Comparison of ENCODE assay signal across 17 cellular contexts in the genomic region with DNA sequence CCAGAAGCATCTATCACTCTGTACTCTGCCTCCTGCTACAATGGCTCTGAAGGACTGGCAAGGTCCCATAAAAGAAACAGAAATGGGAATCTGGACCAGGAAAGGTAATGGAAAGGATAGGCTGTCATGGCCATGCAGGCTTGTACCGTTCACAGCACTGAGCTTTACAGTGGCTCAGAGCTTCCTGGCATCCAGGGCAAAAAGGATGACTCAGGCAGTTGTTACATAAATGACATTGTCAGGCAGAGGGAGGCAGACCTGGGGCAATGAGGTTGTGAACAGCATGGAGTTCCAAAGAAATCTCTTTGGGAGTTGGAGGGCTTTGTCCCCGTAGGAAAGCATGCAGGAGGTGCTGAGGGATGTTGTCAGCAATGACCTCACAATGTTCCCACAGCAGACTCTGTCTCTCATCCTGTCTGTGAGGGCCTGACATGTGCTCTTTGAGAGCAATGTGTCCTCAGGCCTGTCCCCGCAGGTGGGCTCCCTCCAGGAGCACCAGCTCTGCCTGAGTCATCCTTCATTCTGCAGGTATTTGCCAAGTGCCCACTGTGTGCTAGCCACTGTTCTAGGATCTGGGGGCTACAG. TPM values are rescaled to one million over a fixed set of nuclear protein-coding genes. Genes with fewer than 3 reads are reported as not detected.
DNase-seq lines count a peak whose midpoint lies in the region; FAIRE-seq and TF ChIP-seq lines count a peak whose summit lies in the region.
"Had no signal": no experiment of that assay in that cellular context is flagged by ENCODE, and none has a peak within 500 bp of the region (broad histone marks: within the 10 kb centered on the region; RNA-seq: fewer than 3 reads in every experiment).

No MANE protein-coding gene starts in this region.

- H2AFZ ChIP-seq in endothelial cell of umbilical vein (ENCODE audit: low read depth, low read length), result no peak overlapping the region

- peaks cover 31% of the 10 kb centered on the region for H3K36me3 Mint-ChIP-seq in activated CD4-positive, alpha-beta memory T cell treated with anti-CD3 and anti-CD28 coated beads for 36 hours
- H3K36me3 Mint-ChIP-seq in activated CD4-positive, alpha-beta memory T cell treated with anti-CD3 and anti-CD28 coated beads, Interleukin-2, amount 10 ng/mL, durations not matched to agents 7 days and 5 days (ENCODE audit: low read depth), result peaks cover 57% of the 10 kb centered on the region
- peaks cover 16% of the 10 kb centered on the region for H3K36me3 Mint-ChIP-seq in progenitor cell of endocrine pancreas (ENCODE audit: insufficient read depth)

- POLR2A ChIA-PET in activated CD4-positive, alpha-beta memory T cell treated with anti-CD3 and anti-CD28 coated beads for 36 hours (lab: Charles Lee), result no interaction called here
- POLR2A ChIA-PET in activated CD4-positive, alpha-beta memory T cell treated with anti-CD3 and anti-CD28 coated beads, Interleukin-2, amount 10 ng/mL, durations not matched to agents 7 days and 5 days (lab: Charles Lee), result interaction anchor here (0.9 kb wide), 1 partner anchor 16 kb away, joined by 3 read pairs; no protein-coding TSS in a partner anchor
- POLR2A ChIA-PET in endothelial cell of umbilical vein (lab: Charles Lee), result interaction anchor here (0.5 kb wide), 1 partner anchor 76 kb away, joined by 3 read pairs; no protein-coding TSS in a partner anchor

- BruUV-seq in endothelial cell of umbilical vein (replicated peaks; lab: Mats Ljungman, UMichigan), result no TSS peak

- H3K27me3 ChIP-seq in endothelial cell of umbilical vein (ENCODE audit: control insufficient read depth in 2 of 2, insufficient read depth in 2 of 2, low read length in 2 of 2), result no peaks in the 10 kb centered on the region
- H3K27me3 ChIP-seq: dorsolateral prefrontal cortex, heart left ventricle, SJSA1, suprapubic skin had no signal

- no peak overlapping the region for H3K4me2 ChIP-seq in endothelial cell of umbilical vein (ENCODE audit: insufficient read depth, low read length)

- H3K9me3 Mint-ChIP-seq in activated CD4-positive, alpha-beta memory T cell treated with anti-CD3 and anti-CD28 coated beads for 36 hours, result no peaks in the 10 kb centered on the region
- H3K9me3 Mint-ChIP-seq in activated CD4-positive, alpha-beta memory T cell treated with anti-CD3 and anti-CD28 coated beads, Interleukin-2, amount 10 ng/mL, durations not matched to agents 7 days and 5 days, result no peaks in the 10 kb centered on the region
- no peaks in the 10 kb centered on the region for H3K9me3 Mint-ChIP-seq in progenitor cell of endocrine pancreas (ENCODE audit: low read depth)

- no peaks in the 10 kb centered on the region for H3K27me3 Mint-ChIP-seq in activated CD4-positive, alpha-beta memory T cell treated with anti-CD3 and anti-CD28 coated beads for 36 hours
- H3K27me3 Mint-ChIP-seq in activated CD4-positive, alpha-beta memory T cell treated with anti-CD3 and anti-CD28 coated beads, Interleukin-2, amount 10 ng/mL, durations not matched to agents 7 days and 5 days, result no peaks in the 10 kb centered on the region
- H3K27me3 Mint-ChIP-seq in progenitor cell of endocrine pancreas, result no peaks in the 10 kb centered on the region

- H3K9ac ChIP-seq in endothelial cell of umbilical vein (replicated peaks; ENCODE audit: extremely low read depth, insufficient read depth, low read length), result no peak overlapping the region

- intact Hi-C loops in activated CD4-positive, alpha-beta memory T cell treated with anti-CD3 and anti-CD28 coated beads for 36 hours (cut with micrococcal nuclease), result no loop called here
- intact Hi-C loops in endothelial cell of umbilical vein (cut with micrococcal nuclease), result no loop called here

- H3K9me1 ChIP-seq in endothelial cell of umbilical vein (replicated peaks; ENCODE audit: control insufficient read depth, extremely low read depth, insufficient read depth, low read length), result no peaks in the 10 kb centered on the region

- no peak overlapping the region for H3K4me3 ChIP-seq in endothelial cell of umbilical vein (replicated peaks in 1 of 3; ENCODE audit: insufficient read depth in 1 of 3, low read depth in 1 of 3, low read length in 3 of 3)
- H3K4me3 ChIP-seq: dorsolateral prefrontal cortex, heart left ventricle, lung, SJSA1, suprapubic skin had no signal

- no peak for TF ChIP-seq CTCF in endothelial cell of umbilical vein (IDR thresholded peaks at IDR 0.05; ENCODE audit: extremely low read depth in 1 of 2, insufficient read depth in 1 of 2, low read depth in 1 of 2, low read length in 2 of 2)
- no peak for TF ChIP-seq CTCF in progenitor cell of endocrine pancreas (IDR thresholded peaks at IDR 0.05; ENCODE audit: unreplicated experiment)

- no peaks in the 10 kb centered on the region for H3K4me1 Mint-ChIP-seq in activated CD4-positive, alpha-beta memory T cell treated with anti-CD3 and anti-CD28 coated beads for 36 hours (ENCODE audit: low read depth)
- no peaks in the 10 kb centered on the region for H3K4me1 Mint-ChIP-seq in activated CD4-positive, alpha-beta memory T cell treated with anti-CD3 and anti-CD28 coated beads, Interleukin-2, amount 10 ng/mL, durations not matched to agents 7 days and 5 days
- H3K4me1 Mint-ChIP-seq in progenitor cell of endocrine pancreas (ENCODE audit: low read depth), result no peaks in the 10 kb centered on the region

- FAIRE-seq in endothelial cell of umbilical vein (lab: Jason Lieb, UNC) (peak; percentile 55), GM19239 (lab: Jason Lieb, UNC) (no peak)
- FAIRE-seq: A204.1 had no signal

- no peak for TF ChIP-seq POLR2A in endothelial cell of umbilical vein (IDR thresholded peaks at IDR 0.05; ENCODE audit: low read depth, low read length)

- H3K9me3 ChIP-seq in endothelial cell of umbilical vein (replicated peaks; ENCODE audit: control insufficient read depth, insufficient read depth, low read length), result no peaks in the 10 kb centered on the region
- H3K9me3 ChIP-seq: heart left ventricle, SJSA1, suprapubic skin had no signal

- H3K4me1 ChIP-seq in endothelial cell of umbilical vein (ENCODE audit: control insufficient read depth, extremely low read depth, insufficient read depth, low read length), result no peaks in the 10 kb centered on the region
- H3K4me1 ChIP-seq: SJSA1 had no signal

- CTCF ChIA-PET in activated CD4-positive, alpha-beta memory T cell treated with anti-CD3 and anti-CD28 coated beads for 36 hours (lab: Charles Lee), result interaction anchor here (1.7 kb wide), 1 partner anchor 16 kb away, joined by 6 read pairs; no protein-coding TSS in a partner anchor
- CTCF ChIA-PET in activated CD4-positive, alpha-beta memory T cell treated with anti-CD3 and anti-CD28 coated beads, Interleukin-2, amount 10 ng/mL, durations not matched to agents 7 days and 5 days (lab: Charles Lee), result interaction anchor here (1.7 kb wide), 1 partner anchor 25 kb away, joined by 4 read pairs; no protein-coding TSS in a partner anchor
- CTCF ChIA-PET in endothelial cell of umbilical vein (lab: Charles Lee), result interaction anchor here (0.6 to 1.0 kb wide), 5 partner anchors 13 to 114 kb away, joined by 3 to 5 read pairs (median 3); no protein-coding TSS in a partner anchor

- DNase-seq in activated CD4-positive, alpha-beta memory T cell treated with anti-CD3 and anti-CD28 coated beads for 36 hours, result no peak
- DNase-seq in activated CD4-positive, alpha-beta memory T cell treated with anti-CD3 and anti-CD28 coated beads, Interleukin-2, amount 10 ng/mL, durations not matched to agents 7 days and 5 days, result no peak
- DNase-seq in RKO (ENCODE audit: low spot score) (peak; percentile 35), endothelial cell of umbilical vein (ENCODE audit: low read depth, low spot score) (no peak), renal cortical epithelial cell (ENCODE audit: low read depth) (peak; percentile 37), NCI-H1105 (lab: John Stamatoyannopoulos, UW) (no peak), progenitor cell of endocrine pancreas (ENCODE audit: low spot score, unreplicated experiment) (no peak), GM19239 (ENCODE audit: insufficient read length, low spot score) (no peak)
- DNase-seq: activated CD4-positive, alpha-beta T cell treated with anti-CD3 and anti-CD28 coated beads for 1 hour; DMS79 treated with DMSO at 0.1 percent for 48 hours; dorsolateral prefrontal cortex; heart left ventricle; NCI-H526 had no signal

- H3K4me3 Mint-ChIP-seq in activated CD4-positive, alpha-beta memory T cell treated with anti-CD3 and anti-CD28 coated beads for 36 hours, result no peak overlapping the region
- H3K4me3 Mint-ChIP-seq in activated CD4-positive, alpha-beta memory T cell treated with anti-CD3 and anti-CD28 coated beads, Interleukin-2, amount 10 ng/mL, durations not matched to agents 7 days and 5 days, result no peak overlapping the region
- H3K4me3 Mint-ChIP-seq in progenitor cell of endocrine pancreas (ENCODE audit: low read depth), result no peak overlapping the region

- H4K20me1 ChIP-seq in endothelial cell of umbilical vein (replicated peaks; ENCODE audit: control insufficient read depth, extremely low read depth, insufficient read depth, low read length), result no peaks in the 10 kb centered on the region

- no peaks in the 10 kb centered on the region for H3K79me2 ChIP-seq in endothelial cell of umbilical vein (ENCODE audit: control insufficient read depth, insufficient read depth, low read length)

- peaks cover 8 to 50% of the 10 kb centered on the region in 2 experiments for H3K36me3 ChIP-seq in endothelial cell of umbilical vein (ENCODE audit: control insufficient read depth in 2 of 2, extremely low read depth in 1 of 2, insufficient read depth in 2 of 2, low read length in 2 of 2)
- H3K36me3 ChIP-seq: SJSA1 had no signal

- peak overlapping the region; percentile 25 for H3K27ac Mint-ChIP-seq in activated CD4-positive, alpha-beta memory T cell treated with anti-CD3 and anti-CD28 coated beads for 36 hours
- H3K27ac Mint-ChIP-seq in activated CD4-positive, alpha-beta memory T cell treated with anti-CD3 and anti-CD28 coated beads, Interleukin-2, amount 10 ng/mL, durations not matched to agents 7 days and 5 days, result no peak overlapping the region
- no peak overlapping the region for H3K27ac Mint-ChIP-seq in progenitor cell of endocrine pancreas

- dilution Hi-C loops in endothelial cell of umbilical vein (cut with MboI; ENCODE audit: extremely low pct_ligation_motif_present, low sequenced_read_pairs), result no loop called here

- no peak overlapping the region for H3K27ac ChIP-seq in endothelial cell of umbilical vein (ENCODE audit: insufficient read depth, low read depth, low read length)
- H3K27ac ChIP-seq: dorsolateral prefrontal cortex, heart left ventricle, SJSA1, suprapubic skin had no signal

RNA-seq across cellular contexts. Expression of gene PDE2A, which starts 25.9 kb away (rescaled TPM):
- under 1 TPM; 0.29 to 0.97 TPM for total RNA-seq in activated CD4-positive, alpha-beta memory T cell treated with anti-CD3 and anti-CD28 coated beads for 36 hours
- total RNA-seq in activated CD4-positive, alpha-beta memory T cell treated with anti-CD3 and anti-CD28 coated beads, Interleukin-2, amount 10 ng/mL, durations not matched to agents 7 days and 5 days, result 1 to 10 TPM in 1 of 2 experiments, under 1 TPM in 1; 0.93 to 1.8 TPM
- total RNA-seq in endothelial cell of umbilical vein (14.3 and 14.8 TPM in 2 replicates), renal cortical epithelial cell (0.50 and 1.9 TPM in 2 replicates), progenitor cell of endocrine pancreas (0.91 and 4.0 TPM in 2 replicates)
- polyA plus RNA-seq in endothelial cell of umbilical vein, result 14.2 and 16.8 TPM in 2 replicates
- 8.6 and 12.7 TPM in 2 replicates for polyA plus RNA-seq in endothelial cell of umbilical vein (2011; cell fraction: cytosol; rRNA removed)
- polyA plus RNA-seq in endothelial cell of umbilical vein (2011; cell fraction: nucleus; rRNA removed), result 57.4 and 57.6 TPM in 2 replicates
- polyA plus RNA-seq in endothelial cell of umbilical vein (2012), result 6.0 and 16.2 TPM in 2 replicates
- polyA minus RNA-seq in endothelial cell of umbilical vein, result 21.9 and 25.8 TPM in 2 replicates
- 76.6 TPM for polyA minus RNA-seq in endothelial cell of umbilical vein (2011; cell fraction: cytosol; rRNA and poly(A)+ RNA removed)
- 15.7 and 24.2 TPM in 2 replicates for polyA minus RNA-seq in endothelial cell of umbilical vein (2011; cell fraction: nucleus; rRNA and poly(A)+ RNA removed)
- total RNA-seq: SJSA1 had no signal

RNA-seq across cellular contexts. Expression of gene ARAP1, which starts 52.1 kb away (rescaled TPM):
- total RNA-seq in activated CD4-positive, alpha-beta memory T cell treated with anti-CD3 and anti-CD28 coated beads for 36 hours, result 10 to 100 TPM; 77.4 to 79.6 TPM
- total RNA-seq in activated CD4-positive, alpha-beta memory T cell treated with anti-CD3 and anti-CD28 coated beads, Interleukin-2, amount 10 ng/mL, durations not matched to agents 7 days and 5 days, result 100 to 1,000 TPM; 108 to 109 TPM
- 66.2 and 78.3 TPM in 2 replicates for total RNA-seq in endothelial cell of umbilical vein
- polyA plus RNA-seq in endothelial cell of umbilical vein, result 35.8 and 36.8 TPM in 2 replicates
- polyA plus RNA-seq in endothelial cell of umbilical vein (2011; cell fraction: cytosol; rRNA removed), result 37.5 and 54.2 TPM in 2 replicates
- polyA plus RNA-seq in endothelial cell of umbilical vein (2011; cell fraction: nucleus; rRNA removed), result 106 and 123 TPM in 2 replicates
- 54.5 and 56.0 TPM in 2 replicates for polyA plus RNA-seq in endothelial cell of umbilical vein (2012)
- 67.3 and 74.8 TPM in 2 replicates for polyA minus RNA-seq in endothelial cell of umbilical vein
- 22.0 TPM for polyA minus RNA-seq in endothelial cell of umbilical vein (2011; cell fraction: cytosol; rRNA and poly(A)+ RNA removed)
- 61.9 and 69.4 TPM in 2 replicates for polyA minus RNA-seq in endothelial cell of umbilical vein (2011; cell fraction: nucleus; rRNA and poly(A)+ RNA removed)
- 72.9 and 140 TPM in 2 replicates for total RNA-seq in renal cortical epithelial cell
- 83.4 and 86.7 TPM in 2 replicates for total RNA-seq in progenitor cell of endocrine pancreas

Comparison
In these comparisons a context has a peak if more than half of its experiments do, and no peak if none do; other contexts are left out.
1. DNase-seq: peak in RKO (single experiment) and renal cortical epithelial cell (single experiment); none in activated CD4-positive, alpha-beta memory T cell treated with anti-CD3 and anti-CD28 coated beads for 36 hours (single experiment), activated CD4-positive, alpha-beta memory T cell treated with anti-CD3 and anti-CD28 coated beads, Interleukin-2, amount 10 ng/mL, durations not matched to agents 7 days and 5 days (single experiment), endothelial cell of umbilical vein (single experiment), NCI-H1105 (single experiment), progenitor cell of endocrine pancreas (single experiment) and GM19239 (single experiment).